ENCODE assay signal across 22 cellular contexts in genomic region chr3:24479816-24480215, GRCh38. TPM values are rescaled to one million over a fixed set of nuclear protein-coding genes. Genes with fewer than 3 reads are reported as not detected.
A peak's percentile ranks its signal among the peaks of the same experiment; 100 is the strongest.
DNase-seq lines count a peak whose midpoint lies in the region; ATAC-seq and TF ChIP-seq lines count a peak whose summit lies in the region.
"Had no signal": no experiment of that assay in that cellular context is flagged by ENCODE, and none has a peak within 500 bp of the region (broad histone marks: within the 10 kb centered on the region; RNA-seq: fewer than 3 reads in every experiment).

No MANE protein-coding gene starts in this region.

- H2AFZ ChIP-seq in neuronal stem cell (ENCODE audit: low read length), result no peak overlapping the region

- H2BK15ac ChIP-seq in neuronal stem cell (ENCODE audit: low read length), result no peak overlapping the region

- no peak for TF ChIP-seq POLR2A in breast epithelium (IDR thresholded peaks at IDR 0.05)

- no peaks in the 10 kb centered on the region for H3K27me3 Mint-ChIP-seq in MCF 10A (ENCODE audit: insufficient read depth, unreplicated experiment)

- H3K9me3 ChIP-seq in breast epithelium (no peaks in the 10 kb centered on the region), ascending aorta (no peaks in the 10 kb centered on the region), neuronal stem cell (replicated peaks in 1 of 2; ENCODE audit: control insufficient read depth in 2 of 2, insufficient read depth in 1 of 2, low read depth in 1 of 2, low read length in 2 of 2) (no peaks in the 10 kb centered on the region)
- H3K9me3 ChIP-seq: BLaER1 had no signal

- no peak overlapping the region for H3K4me3 ChIP-seq in breast epithelium
- no peak overlapping the region for H3K4me3 ChIP-seq in ascending aorta
- no peak overlapping the region for H3K4me3 ChIP-seq in neuronal stem cell (ENCODE audit: low read length in 2 of 2)
- H3K4me3 ChIP-seq: BLaER1 had no signal

- TF ChIP-seq CTCF in breast epithelium (IDR thresholded peaks at IDR 0.05) (no peak), MCF 10A (IDR thresholded peaks at IDR 0.05; ENCODE audit: unreplicated experiment) (no peak), ascending aorta (IDR thresholded peaks at IDR 0.05) (no peak)

- peak overlapping the region; percentile 21 for H3K14ac ChIP-seq in neuronal stem cell (ENCODE audit: low read length)

- peaks cover 10% of the 10 kb centered on the region for H3K36me3 Mint-ChIP-seq in MCF 10A (ENCODE audit: insufficient read depth, unreplicated experiment)
- H3K36me3 Mint-ChIP-seq: CD8-positive, alpha-beta memory T cell had no signal

- no peak overlapping the region for H2BK12ac ChIP-seq in neuronal stem cell (ENCODE audit: low read length)

- ATAC-seq in HG02571 (IDR thresholded peaks at IDR 0.05; ENCODE audit: unreplicated experiment), result no peak
- no peak for ATAC-seq in activated CD4-positive, CD25-positive, alpha-beta regulatory T cell treated with anti-CD3 and anti-CD28 coated beads, Interleukin-2, amount 50 U/mL, for 24 hours

- H3K4me3 Mint-ChIP-seq in MCF 10A (ENCODE audit: unreplicated experiment), result no peak overlapping the region
- H3K4me3 Mint-ChIP-seq: CD8-positive, alpha-beta memory T cell had no signal

- no peak overlapping the region for H4K8ac ChIP-seq in neuronal stem cell (ENCODE audit: low read depth, low read length)

- BruUV-seq in MCF 10A (replicated peaks; lab: Mats Ljungman, UMichigan), result no TSS peak

- H3K4me1 ChIP-seq in breast epithelium (peaks cover 0 to 6% of the 10 kb centered on the region in 2 donors), ascending aorta (peaks cover 0 to 36% of the 10 kb centered on the region in 2 donors), neuronal stem cell (ENCODE audit: control insufficient read depth in 2 of 2, insufficient read depth in 1 of 2, low read depth in 1 of 2, low read length in 2 of 2) (peaks cover 0 to 7% of the 10 kb centered on the region in 2 donors)

- H3K36me3 ChIP-seq in breast epithelium, result no peaks in the 10 kb centered on the region
- no peaks in the 10 kb centered on the region for H3K36me3 ChIP-seq in ascending aorta
- H3K36me3 ChIP-seq in neuronal stem cell (replicated peaks in 1 of 2; ENCODE audit: control insufficient read depth in 2 of 2, insufficient read depth in 2 of 2, low read length in 2 of 2), result no peaks in the 10 kb centered on the region
- H3K36me3 ChIP-seq: BLaER1 had no signal

- H4K91ac ChIP-seq in neuronal stem cell (ENCODE audit: low read depth, low read length, poor library complexity), result no peak overlapping the region

- no peak overlapping the region for H3K27ac Mint-ChIP-seq in MCF 10A (ENCODE audit: low read depth, unreplicated experiment)
- H3K27ac Mint-ChIP-seq: CD8-positive, alpha-beta memory T cell had no signal

- no peak overlapping the region for H3K18ac ChIP-seq in neuronal stem cell (ENCODE audit: low read length)

- intact Hi-C loops in breast epithelium (cut with DNase I; ENCODE audit: low total_unique reads), result no loop called here
- intact Hi-C loops in MCF 10A (cut with micrococcal nuclease), result no loop called here
- intact Hi-C loops in ascending aorta (cut with DNase I), result loop anchor here (5.0 kb wide), 1 partner anchor 78 kb away; no protein-coding TSS in a partner anchor

- DNase-seq in breast epithelium (ENCODE audit: low spot score in 2 of 2) (no peak), MCF 10A (ENCODE audit: unreplicated experiment) (no peak), ascending aorta (ENCODE audit: low spot score in 2 of 2) (no peak), neuronal stem cell (ENCODE audit: low spot score) (no peak), dermis blood vessel endothelial cell (no peak), NCI-H1436 (lab: John Stamatoyannopoulos, UW) (no peak)
- DNase-seq: ACHN; CD8-positive, alpha-beta memory T cell; DMS53; GDM1; KBM-7; NCI-H1092 treated with DMSO at 0.1 percent for 48 hours; NCI-H2029 treated with DMSO at 0.1 percent for 48 hours; NCI-H345; NCI-H524; NCI-H774; Right ventricle myocardium superior had no signal

- no peak overlapping the region for H2BK120ac ChIP-seq in neuronal stem cell (ENCODE audit: low read depth, low read length)

- no peak overlapping the region for H3K4me2 ChIP-seq in neuronal stem cell (ENCODE audit: insufficient read depth, low read length, poor library complexity, severe bottlenecking)
- H3K4me2 ChIP-seq: BLaER1 had no signal

- H3K79me1 ChIP-seq in neuronal stem cell (ENCODE audit: low read depth, low read length), result no peaks in the 10 kb centered on the region

- peaks cover 10% of the 10 kb centered on the region for H3K4me1 Mint-ChIP-seq in MCF 10A (ENCODE audit: insufficient read depth, unreplicated experiment)
- H3K4me1 Mint-ChIP-seq: CD8-positive, alpha-beta memory T cell had no signal

- H3K23ac ChIP-seq in neuronal stem cell (ENCODE audit: low read depth, low read length, poor library complexity), result no peak overlapping the region

- CTCF ChIA-PET in MCF 10A (lab: Yijun Ruan, JAX), result interaction anchor here (0.5 to 1.6 kb wide), 3 partner anchors 159 to 359 kb away, joined by 3 to 4 read pairs (median 3); no protein-coding TSS in a partner anchor

- no peak overlapping the region for H3K9ac ChIP-seq in neuronal stem cell (ENCODE audit: low read depth, low read length, poor library complexity)
- H3K9ac ChIP-seq: BLaER1 had no signal

- H3K27ac ChIP-seq in breast epithelium (peak overlapping the region; percentile 68 to 81), ascending aorta (peak overlapping the region; percentile 55 to 69), neuronal stem cell (replicated peaks; ENCODE audit: low read length) (no peak overlapping the region)
- H3K27ac ChIP-seq: 22Rv1, BLaER1 had no signal

- H2AK5ac ChIP-seq in neuronal stem cell (ENCODE audit: low read depth, low read length), result no peak overlapping the region

- POLR2A ChIA-PET in MCF 10A (lab: Yijun Ruan, JAX), result interaction anchor here (0.5 kb wide), 1 partner anchor 640 kb away, joined by 3 read pairs; no protein-coding TSS in a partner anchor

- no peak overlapping the region for H3K4ac ChIP-seq in neuronal stem cell (ENCODE audit: low read length)

- no peak overlapping the region for H2BK5ac ChIP-seq in neuronal stem cell (ENCODE audit: low read length)

- no peaks in the 10 kb centered on the region for H3K27me3 ChIP-seq in breast epithelium
- no peaks in the 10 kb centered on the region for H3K27me3 ChIP-seq in ascending aorta
- no peaks in the 10 kb centered on the region for H3K27me3 ChIP-seq in neuronal stem cell (ENCODE audit: control insufficient read depth in 3 of 3, insufficient read depth in 3 of 3, low read depth in 1 of 3, low read length in 3 of 3)
- H3K27me3 ChIP-seq: BLaER1 had no signal

- H3K9me3 Mint-ChIP-seq in MCF 10A (ENCODE audit: unreplicated experiment), result no peaks in the 10 kb centered on the region

RNA-seq across cellular contexts. Expression of gene THRB, which starts 14.8 kb away (rescaled TPM):
- total RNA-seq in breast epithelium (10 to 100 TPM; 29.8 to 40.2 (median 39.2) TPM), MCF 10A (2022) (3.8 and 4.2 TPM in 2 replicates), ascending aorta (24.7 TPM), dermis blood vessel endothelial cell (0.23 and 0.34 TPM in 2 replicates)
- 0.18 TPM for polyA plus RNA-seq in neuronal stem cell (2013, experiment 1 of 2)
- polyA plus RNA-seq in neuronal stem cell (2013, experiment 2 of 2), result 0.18 TPM
- total RNA-seq: CD8-positive, alpha-beta memory T cell; OCI-LY7 had no signal
- polyA plus RNA-seq: CD8-positive, alpha-beta memory T cell had no signal
